In the genomic region with DNA sequence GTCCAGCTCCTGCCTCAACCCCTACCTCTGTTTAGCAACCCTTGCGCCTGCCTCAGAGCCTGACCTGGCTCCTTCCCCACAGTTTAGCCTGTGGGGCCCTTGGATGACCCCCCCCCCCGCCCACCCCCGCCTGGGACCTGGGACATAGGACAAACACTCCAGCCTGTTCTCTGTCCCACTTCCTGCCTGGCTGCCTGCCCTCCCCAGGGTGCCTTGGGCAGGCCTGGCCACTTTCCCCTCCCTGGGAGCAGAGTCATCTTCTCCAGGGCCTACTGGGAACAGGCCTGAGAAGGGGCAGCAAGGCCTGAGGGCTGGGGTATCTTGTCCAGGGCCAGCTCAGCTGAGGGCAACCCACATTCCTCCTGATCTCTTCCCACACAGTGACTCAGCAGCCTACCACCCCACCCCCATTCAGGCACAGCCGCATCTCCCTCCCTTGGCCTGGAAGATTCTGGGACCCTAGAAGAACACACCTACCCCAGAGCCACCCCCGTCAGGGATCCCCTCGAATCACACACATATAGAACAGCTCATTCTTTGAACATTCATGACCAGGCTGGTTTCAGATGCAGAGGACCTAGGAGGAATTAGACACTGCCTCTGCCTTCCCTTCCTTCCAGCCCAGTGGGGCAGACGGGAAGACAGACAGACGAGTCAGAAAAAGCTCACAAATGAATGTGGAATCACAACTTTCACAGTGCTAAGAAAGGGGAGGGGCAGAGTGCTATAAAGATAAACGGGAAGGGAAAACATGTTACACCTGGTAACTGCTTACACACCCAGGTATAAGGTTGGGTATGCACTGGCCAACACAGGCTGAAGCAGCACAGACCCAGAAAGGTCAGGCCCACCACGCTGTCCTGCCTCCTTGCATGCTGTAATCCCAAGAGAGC, we compare ENCODE assay signal across 1 cellular context.
TF ChIP-seq lines count a peak whose summit lies in the region.

No MANE protein-coding gene starts in this region.

TF ChIP-seq in K562, 482 proteins besides CTCF, POLR2A, EP300 and RAD21 (continues in another document):
- TF ChIP-seq CREB1 (IDR thresholded peaks at IDR 0.05) (no peak), CREB1 (CRISPR knock-in tag; IDR thresholded peaks at IDR 0.05) (no peak), ZNF124 (CRISPR knock-in tag; IDR thresholded peaks at IDR 0.05) (no peak), ZNF696 (CRISPR knock-in tag; conservative IDR thresholded peaks at IDR 0.05) (no peak), EP400 (IDR thresholded peaks at IDR 0.05) (peak; percentile 19; the same call in 1 of the 2 replicates), TEAD4 (IDR thresholded peaks at IDR 0.05; ENCODE audit: low read length) (peak; percentile 66; the same call in 1 of the 2 replicates), TEAD4 (CRISPR knock-in tag; IDR thresholded peaks at IDR 0.05; ENCODE audit: borderline replicate concordance) (no peak), PURB (CRISPR knock-in tag; IDR thresholded peaks at IDR 0.05; ENCODE audit: low read depth) (no peak), ESRRA (IDR thresholded peaks at IDR 0.05; ENCODE audit: borderline replicate concordance, low read depth) (peak; percentile 12; the same call in 1 of the 2 replicates), LCOR (CRISPR knock-in tag; IDR thresholded peaks at IDR 0.05) (no peak), SMARCB1 (IDR thresholded peaks at IDR 0.05; ENCODE audit: insufficient read length, low read depth) (no peak), BCOR (IDR thresholded peaks at IDR 0.05) (no peak), U2AF2 (optimal IDR thresholded peaks at IDR 0.05; ENCODE audit: low read depth, low read length) (no peak), BDP1 (IDR thresholded peaks at IDR 0.05; ENCODE audit: insufficient read depth, insufficient read length) (no peak), ZNF23 (CRISPR knock-in tag; IDR thresholded peaks at IDR 0.05) (no peak), ZNF311 (CRISPR knock-in tag; IDR thresholded peaks at IDR 0.05) (no peak), MCM7 (IDR thresholded peaks at IDR 0.05) (no peak), NELFE (IDR thresholded peaks at IDR 0.05; ENCODE audit: insufficient read depth, insufficient read length) (no peak), TRIM28 (IDR thresholded peaks at IDR 0.05) (no peak), RBM39 (optimal IDR thresholded peaks at IDR 0.05; ENCODE audit: low read depth, low read length) (no peak), THRAP3 (IDR thresholded peaks at IDR 0.05; ENCODE audit: borderline replicate concordance) (no peak), STAG1 (CRISPR knock-in tag; IDR thresholded peaks at IDR 0.05; ENCODE audit: borderline replicate concordance) (no peak), ZNF507 (tag; conservative IDR thresholded peaks at IDR 0.05) (no peak), MAFK (IDR thresholded peaks at IDR 0.05; ENCODE audit: low read length) (peak; percentile 76), CBX1 (IDR thresholded peaks at IDR 0.05; ENCODE audit: low read depth) (no peak), ZNF76 (CRISPR knock-in tag; IDR thresholded peaks at IDR 0.05; ENCODE audit: borderline replicate concordance) (no peak), KLF1 (tag; IDR thresholded peaks at IDR 0.05) (no peak)
- TF ChIP-seq, protein P1, sequence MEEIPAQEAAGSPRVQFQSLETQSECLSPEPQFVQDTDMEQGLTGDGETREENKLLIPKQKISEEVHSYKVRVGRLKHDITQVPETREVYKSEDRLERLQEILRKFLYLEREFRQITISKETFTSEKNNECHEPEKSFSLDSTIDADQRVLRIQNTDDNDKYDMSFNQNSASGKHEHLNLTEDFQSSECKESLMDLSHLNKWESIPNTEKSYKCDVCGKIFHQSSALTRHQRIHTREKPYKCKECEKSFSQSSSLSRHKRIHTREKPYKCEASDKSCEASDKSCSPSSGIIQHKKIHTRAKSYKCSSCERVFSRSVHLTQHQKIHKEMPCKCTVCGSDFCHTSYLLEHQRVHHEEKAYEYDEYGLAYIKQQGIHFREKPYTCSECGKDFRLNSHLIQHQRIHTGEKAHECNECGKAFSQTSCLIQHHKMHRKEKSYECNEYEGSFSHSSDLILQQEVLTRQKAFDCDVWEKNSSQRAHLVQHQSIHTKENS (CRISPR knock-in tag; IDR thresholded peaks at IDR 0.05): no peak
- TF ChIP-seq, protein P2, sequence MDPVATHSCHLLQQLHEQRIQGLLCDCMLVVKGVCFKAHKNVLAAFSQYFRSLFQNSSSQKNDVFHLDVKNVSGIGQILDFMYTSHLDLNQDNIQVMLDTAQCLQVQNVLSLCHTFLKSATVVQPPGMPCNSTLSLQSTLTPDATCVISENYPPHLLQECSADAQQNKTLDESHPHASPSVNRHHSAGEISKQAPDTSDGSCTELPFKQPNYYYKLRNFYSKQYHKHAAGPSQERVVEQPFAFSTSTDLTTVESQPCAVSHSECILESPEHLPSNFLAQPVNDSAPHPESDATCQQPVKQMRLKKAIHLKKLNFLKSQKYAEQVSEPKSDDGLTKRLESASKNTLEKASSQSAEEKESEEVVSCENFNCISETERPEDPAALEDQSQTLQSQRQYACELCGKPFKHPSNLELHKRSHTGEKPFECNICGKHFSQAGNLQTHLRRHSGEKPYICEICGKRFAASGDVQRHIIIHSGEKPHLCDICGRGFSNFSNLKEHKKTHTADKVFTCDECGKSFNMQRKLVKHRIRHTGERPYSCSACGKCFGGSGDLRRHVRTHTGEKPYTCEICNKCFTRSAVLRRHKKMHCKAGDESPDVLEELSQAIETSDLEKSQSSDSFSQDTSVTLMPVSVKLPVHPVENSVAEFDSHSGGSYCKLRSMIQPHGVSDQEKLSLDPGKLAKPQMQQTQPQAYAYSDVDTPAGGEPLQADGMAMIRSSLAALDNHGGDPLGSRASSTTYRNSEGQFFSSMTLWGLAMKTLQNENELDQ (CRISPR knock-in tag; IDR thresholded peaks at IDR 0.05; ENCODE audit: borderline replicate concordance): no peak
- TF ChIP-seq, protein P3, sequence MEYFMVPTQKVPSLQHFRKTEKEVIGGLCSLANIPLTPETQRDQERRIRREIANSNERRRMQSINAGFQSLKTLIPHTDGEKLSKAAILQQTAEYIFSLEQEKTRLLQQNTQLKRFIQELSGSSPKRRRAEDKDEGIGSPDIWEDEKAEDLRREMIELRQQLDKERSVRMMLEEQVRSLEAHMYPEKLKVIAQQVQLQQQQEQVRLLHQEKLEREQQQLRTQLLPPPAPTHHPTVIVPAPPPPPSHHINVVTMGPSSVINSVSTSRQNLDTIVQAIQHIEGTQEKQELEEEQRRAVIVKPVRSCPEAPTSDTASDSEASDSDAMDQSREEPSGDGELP (CRISPR knock-in tag; IDR thresholded peaks at IDR 0.05; ENCODE audit: borderline replicate concordance): peak; percentile 90
- TF ChIP-seq, protein P4, sequence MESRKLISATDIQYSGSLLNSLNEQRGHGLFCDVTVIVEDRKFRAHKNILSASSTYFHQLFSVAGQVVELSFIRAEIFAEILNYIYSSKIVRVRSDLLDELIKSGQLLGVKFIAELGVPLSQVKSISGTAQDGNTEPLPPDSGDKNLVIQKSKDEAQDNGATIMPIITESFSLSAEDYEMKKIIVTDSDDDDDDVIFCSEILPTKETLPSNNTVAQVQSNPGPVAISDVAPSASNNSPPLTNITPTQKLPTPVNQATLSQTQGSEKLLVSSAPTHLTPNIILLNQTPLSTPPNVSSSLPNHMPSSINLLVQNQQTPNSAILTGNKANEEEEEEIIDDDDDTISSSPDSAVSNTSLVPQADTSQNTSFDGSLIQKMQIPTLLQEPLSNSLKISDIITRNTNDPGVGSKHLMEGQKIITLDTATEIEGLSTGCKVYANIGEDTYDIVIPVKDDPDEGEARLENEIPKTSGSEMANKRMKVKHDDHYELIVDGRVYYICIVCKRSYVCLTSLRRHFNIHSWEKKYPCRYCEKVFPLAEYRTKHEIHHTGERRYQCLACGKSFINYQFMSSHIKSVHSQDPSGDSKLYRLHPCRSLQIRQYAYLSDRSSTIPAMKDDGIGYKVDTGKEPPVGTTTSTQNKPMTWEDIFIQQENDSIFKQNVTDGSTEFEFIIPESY (CRISPR knock-in tag; IDR thresholded peaks at IDR 0.05): no peak
- TF ChIP-seq, protein P5, sequence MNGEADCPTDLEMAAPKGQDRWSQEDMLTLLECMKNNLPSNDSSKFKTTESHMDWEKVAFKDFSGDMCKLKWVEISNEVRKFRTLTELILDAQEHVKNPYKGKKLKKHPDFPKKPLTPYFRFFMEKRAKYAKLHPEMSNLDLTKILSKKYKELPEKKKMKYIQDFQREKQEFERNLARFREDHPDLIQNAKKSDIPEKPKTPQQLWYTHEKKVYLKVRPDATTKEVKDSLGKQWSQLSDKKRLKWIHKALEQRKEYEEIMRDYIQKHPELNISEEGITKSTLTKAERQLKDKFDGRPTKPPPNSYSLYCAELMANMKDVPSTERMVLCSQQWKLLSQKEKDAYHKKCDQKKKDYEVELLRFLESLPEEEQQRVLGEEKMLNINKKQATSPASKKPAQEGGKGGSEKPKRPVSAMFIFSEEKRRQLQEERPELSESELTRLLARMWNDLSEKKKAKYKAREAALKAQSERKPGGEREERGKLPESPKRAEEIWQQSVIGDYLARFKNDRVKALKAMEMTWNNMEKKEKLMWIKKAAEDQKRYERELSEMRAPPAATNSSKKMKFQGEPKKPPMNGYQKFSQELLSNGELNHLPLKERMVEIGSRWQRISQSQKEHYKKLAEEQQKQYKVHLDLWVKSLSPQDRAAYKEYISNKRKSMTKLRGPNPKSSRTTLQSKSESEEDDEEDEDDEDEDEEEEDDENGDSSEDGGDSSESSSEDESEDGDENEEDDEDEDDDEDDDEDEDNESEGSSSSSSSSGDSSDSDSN (IDR thresholded peaks at IDR 0.05; ENCODE audit: borderline replicate concordance in 1 of 2, low read depth in 2 of 2, low read length in 2 of 2): peak in 1 of 2 experiments; percentile 31; a peak in 1 of 4 replicates
- TF ChIP-seq, protein P6, sequence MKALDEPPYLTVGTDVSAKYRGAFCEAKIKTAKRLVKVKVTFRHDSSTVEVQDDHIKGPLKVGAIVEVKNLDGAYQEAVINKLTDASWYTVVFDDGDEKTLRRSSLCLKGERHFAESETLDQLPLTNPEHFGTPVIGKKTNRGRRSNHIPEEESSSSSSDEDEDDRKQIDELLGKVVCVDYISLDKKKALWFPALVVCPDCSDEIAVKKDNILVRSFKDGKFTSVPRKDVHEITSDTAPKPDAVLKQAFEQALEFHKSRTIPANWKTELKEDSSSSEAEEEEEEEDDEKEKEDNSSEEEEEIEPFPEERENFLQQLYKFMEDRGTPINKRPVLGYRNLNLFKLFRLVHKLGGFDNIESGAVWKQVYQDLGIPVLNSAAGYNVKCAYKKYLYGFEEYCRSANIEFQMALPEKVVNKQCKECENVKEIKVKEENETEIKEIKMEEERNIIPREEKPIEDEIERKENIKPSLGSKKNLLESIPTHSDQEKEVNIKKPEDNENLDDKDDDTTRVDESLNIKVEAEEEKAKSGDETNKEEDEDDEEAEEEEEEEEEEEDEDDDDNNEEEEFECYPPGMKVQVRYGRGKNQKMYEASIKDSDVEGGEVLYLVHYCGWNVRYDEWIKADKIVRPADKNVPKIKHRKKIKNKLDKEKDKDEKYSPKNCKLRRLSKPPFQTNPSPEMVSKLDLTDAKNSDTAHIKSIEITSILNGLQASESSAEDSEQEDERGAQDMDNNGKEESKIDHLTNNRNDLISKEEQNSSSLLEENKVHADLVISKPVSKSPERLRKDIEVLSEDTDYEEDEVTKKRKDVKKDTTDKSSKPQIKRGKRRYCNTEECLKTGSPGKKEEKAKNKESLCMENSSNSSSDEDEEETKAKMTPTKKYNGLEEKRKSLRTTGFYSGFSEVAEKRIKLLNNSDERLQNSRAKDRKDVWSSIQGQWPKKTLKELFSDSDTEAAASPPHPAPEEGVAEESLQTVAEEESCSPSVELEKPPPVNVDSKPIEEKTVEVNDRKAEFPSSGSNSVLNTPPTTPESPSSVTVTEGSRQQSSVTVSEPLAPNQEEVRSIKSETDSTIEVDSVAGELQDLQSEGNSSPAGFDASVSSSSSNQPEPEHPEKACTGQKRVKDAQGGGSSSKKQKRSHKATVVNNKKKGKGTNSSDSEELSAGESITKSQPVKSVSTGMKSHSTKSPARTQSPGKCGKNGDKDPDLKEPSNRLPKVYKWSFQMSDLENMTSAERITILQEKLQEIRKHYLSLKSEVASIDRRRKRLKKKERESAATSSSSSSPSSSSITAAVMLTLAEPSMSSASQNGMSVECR (CRISPR knock-in tag; IDR thresholded peaks at IDR 0.05): no peak
- TF ChIP-seq, protein P7, sequence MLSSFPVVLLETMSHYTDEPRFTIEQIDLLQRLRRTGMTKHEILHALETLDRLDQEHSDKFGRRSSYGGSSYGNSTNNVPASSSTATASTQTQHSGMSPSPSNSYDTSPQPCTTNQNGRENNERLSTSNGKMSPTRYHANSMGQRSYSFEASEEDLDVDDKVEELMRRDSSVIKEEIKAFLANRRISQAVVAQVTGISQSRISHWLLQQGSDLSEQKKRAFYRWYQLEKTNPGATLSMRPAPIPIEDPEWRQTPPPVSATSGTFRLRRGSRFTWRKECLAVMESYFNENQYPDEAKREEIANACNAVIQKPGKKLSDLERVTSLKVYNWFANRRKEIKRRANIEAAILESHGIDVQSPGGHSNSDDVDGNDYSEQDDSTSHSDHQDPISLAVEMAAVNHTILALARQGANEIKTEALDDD (IDR thresholded peaks at IDR 0.05): no peak
- TF ChIP-seq, protein P8, sequence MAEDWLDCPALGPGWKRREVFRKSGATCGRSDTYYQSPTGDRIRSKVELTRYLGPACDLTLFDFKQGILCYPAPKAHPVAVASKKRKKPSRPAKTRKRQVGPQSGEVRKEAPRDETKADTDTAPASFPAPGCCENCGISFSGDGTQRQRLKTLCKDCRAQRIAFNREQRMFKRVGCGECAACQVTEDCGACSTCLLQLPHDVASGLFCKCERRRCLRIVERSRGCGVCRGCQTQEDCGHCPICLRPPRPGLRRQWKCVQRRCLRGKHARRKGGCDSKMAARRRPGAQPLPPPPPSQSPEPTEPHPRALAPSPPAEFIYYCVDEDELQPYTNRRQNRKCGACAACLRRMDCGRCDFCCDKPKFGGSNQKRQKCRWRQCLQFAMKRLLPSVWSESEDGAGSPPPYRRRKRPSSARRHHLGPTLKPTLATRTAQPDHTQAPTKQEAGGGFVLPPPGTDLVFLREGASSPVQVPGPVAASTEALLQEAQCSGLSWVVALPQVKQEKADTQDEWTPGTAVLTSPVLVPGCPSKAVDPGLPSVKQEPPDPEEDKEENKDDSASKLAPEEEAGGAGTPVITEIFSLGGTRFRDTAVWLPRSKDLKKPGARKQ (CRISPR knock-in tag; IDR thresholded peaks at IDR 0.05): no peak
- TF ChIP-seq, protein P9, sequence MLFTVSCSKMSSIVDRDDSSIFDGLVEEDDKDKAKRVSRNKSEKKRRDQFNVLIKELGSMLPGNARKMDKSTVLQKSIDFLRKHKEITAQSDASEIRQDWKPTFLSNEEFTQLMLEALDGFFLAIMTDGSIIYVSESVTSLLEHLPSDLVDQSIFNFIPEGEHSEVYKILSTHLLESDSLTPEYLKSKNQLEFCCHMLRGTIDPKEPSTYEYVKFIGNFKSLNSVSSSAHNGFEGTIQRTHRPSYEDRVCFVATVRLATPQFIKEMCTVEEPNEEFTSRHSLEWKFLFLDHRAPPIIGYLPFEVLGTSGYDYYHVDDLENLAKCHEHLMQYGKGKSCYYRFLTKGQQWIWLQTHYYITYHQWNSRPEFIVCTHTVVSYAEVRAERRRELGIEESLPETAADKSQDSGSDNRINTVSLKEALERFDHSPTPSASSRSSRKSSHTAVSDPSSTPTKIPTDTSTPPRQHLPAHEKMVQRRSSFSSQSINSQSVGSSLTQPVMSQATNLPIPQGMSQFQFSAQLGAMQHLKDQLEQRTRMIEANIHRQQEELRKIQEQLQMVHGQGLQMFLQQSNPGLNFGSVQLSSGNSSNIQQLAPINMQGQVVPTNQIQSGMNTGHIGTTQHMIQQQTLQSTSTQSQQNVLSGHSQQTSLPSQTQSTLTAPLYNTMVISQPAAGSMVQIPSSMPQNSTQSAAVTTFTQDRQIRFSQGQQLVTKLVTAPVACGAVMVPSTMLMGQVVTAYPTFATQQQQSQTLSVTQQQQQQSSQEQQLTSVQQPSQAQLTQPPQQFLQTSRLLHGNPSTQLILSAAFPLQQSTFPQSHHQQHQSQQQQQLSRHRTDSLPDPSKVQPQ (CRISPR knock-in tag; IDR thresholded peaks at IDR 0.05; ENCODE audit: borderline replicate concordance): no peak
